In genomic region chr14:67619446-67620216, GRCh38 we compare ENCODE assay signal across 1 cellular context.
TF ChIP-seq lines count a peak whose summit lies in the region.

TSS of gene ARG2 (plus strand) at chr14:67619920. CDS start at chr14:67619978, 58 bp downstream.

TF ChIP-seq in HepG2, 621 proteins besides CTCF, POLR2A, EP300 and RAD21 (continued from another document):
- TF ChIP-seq AKNA (CRISPR knock-in tag; IDR thresholded peaks at IDR 0.05; ENCODE audit: borderline replicate concordance) (no peak), ZNF33B (CRISPR knock-in tag; IDR thresholded peaks at IDR 0.05) (no peak), IKZF4 (CRISPR knock-in tag; IDR thresholded peaks at IDR 0.05; ENCODE audit: borderline replicate concordance, low read depth, not compliant biosample characterization) (no peak), ZNF337 (CRISPR knock-in tag; IDR thresholded peaks at IDR 0.05; ENCODE audit: borderline replicate concordance, low read depth) (0 out of 2 replicates have a peak, but pooled peaks have one; percentile 40), EEA1 (CRISPR knock-in tag; IDR thresholded peaks at IDR 0.05; ENCODE audit: borderline replicate concordance) (peak; percentile 26; the same call in 1 of the 2 replicates), TARDBP (CRISPR knock-in tag; IDR thresholded peaks at IDR 0.05) (peak; percentile 67; the same call in 1 of the 2 replicates), ZNF207 (IDR thresholded peaks at IDR 0.05; ENCODE audit: borderline replicate concordance) (no peak), ZNF543 (CRISPR knock-in tag; IDR thresholded peaks at IDR 0.05) (no peak), ATF7 (IDR thresholded peaks at IDR 0.05) (peak; percentile 100), ATF7 (CRISPR knock-in tag; IDR thresholded peaks at IDR 0.05) (peak; percentile 100), CCDC6 (CRISPR knock-in tag; IDR thresholded peaks at IDR 0.05) (peak; percentile 33; the same call in 1 of the 2 replicates), ZNF776 (CRISPR knock-in tag; IDR thresholded peaks at IDR 0.05) (peak; percentile 65; the same call in 1 of the 2 replicates), NFKBIZ (CRISPR knock-in tag; IDR thresholded peaks at IDR 0.05) (0 out of 2 replicates have a peak, but pooled peaks have one; percentile 13), AKAP8 (CRISPR knock-in tag; IDR thresholded peaks at IDR 0.05) (0 out of 2 replicates have a peak, but pooled peaks have one; percentile 44), HMG20A (CRISPR knock-in tag; IDR thresholded peaks at IDR 0.05; ENCODE audit: borderline replicate concordance) (no peak), RFX5 (IDR thresholded peaks at IDR 0.05; ENCODE audit: low read depth, low read length) (peak; percentile 62), NFKB2 (CRISPR knock-in tag; IDR thresholded peaks at IDR 0.05; ENCODE audit: borderline replicate concordance) (no peak; the same call in 1 of the 2 replicates), FOSL2 (CRISPR knock-in tag; IDR thresholded peaks at IDR 0.05) (peak; percentile 86), ZNF781 (CRISPR knock-in tag; IDR thresholded peaks at IDR 0.05; ENCODE audit: borderline replicate concordance, not compliant biosample characterization) (no peak), NR2C2 (CRISPR knock-in tag; IDR thresholded peaks at IDR 0.05; ENCODE audit: borderline replicate concordance) (0 out of 2 replicates have a peak, but pooled peaks have one; percentile 13), SMYD3 (CRISPR knock-in tag; IDR thresholded peaks at IDR 0.05) (no peak)
